ENCODE assay signal across 14 cellular contexts in genomic region chr5:38670066-38670465, GRCh38.
DNase-seq lines count a peak whose midpoint lies in the region; ATAC-seq and TF ChIP-seq lines count a peak whose summit lies in the region.
"Had no signal": no experiment of that assay in that cellular context is flagged by ENCODE, and none has a peak within 500 bp of the region (broad histone marks: within the 10 kb centered on the region; RNA-seq: fewer than 3 reads in every experiment).

No MANE protein-coding gene starts in this region.

- H3K4me3 Mint-ChIP-seq in CD8-positive, alpha-beta T cell: no peak overlapping the region
- H3K4me3 Mint-ChIP-seq: CD4-positive, alpha-beta memory T cell had no signal

- TF ChIP-seq POLR2A in prostate gland (IDR thresholded peaks at IDR 0.05): no peak
- no peak for TF ChIP-seq POLR2A in Peyer's patch (IDR thresholded peaks at IDR 0.05)

- H3K9me3 ChIP-seq in Panc1 (ENCODE audit: control insufficient read depth, insufficient read depth, low read depth, low read length) (no peaks in the 10 kb centered on the region), prostate gland (no peaks in the 10 kb centered on the region), Peyer's patch (no peaks in the 10 kb centered on the region)
- H3K9me3 ChIP-seq in CD8-positive, alpha-beta T cell (ENCODE audit: low read length): no peaks in the 10 kb centered on the region

- in situ Hi-C loops in Panc1 (cut with HindIII; ENCODE audit: low pct_unique_long_range_greater_than_20kb, low sequenced_read_pairs): no loop called here

- H3K27me3 ChIP-seq in Panc1 (ENCODE audit: control insufficient read depth, insufficient read depth, low read length) (no peaks in the 10 kb centered on the region), dorsolateral prefrontal cortex (no peaks in the 10 kb centered on the region), prostate gland (replicated peaks; ENCODE audit: insufficient read depth) (no peaks in the 10 kb centered on the region), Peyer's patch (no peaks in the 10 kb centered on the region)
- H3K27me3 ChIP-seq in CD8-positive, alpha-beta T cell (ENCODE audit: insufficient read depth, low read length): no peaks in the 10 kb centered on the region

- CTCF ChIA-PET in Panc1 (lab: Charles Lee): no interaction called here
- CTCF ChIA-PET in CD8-positive, alpha-beta T cell (lab: Charles Lee): no interaction called here

- intact Hi-C loops in Panc1 (cut with micrococcal nuclease; ENCODE audit: unreplicated experiment): no loop called here
- intact Hi-C loops in dorsolateral prefrontal cortex (cut with DNase I): loop anchor here in 1 of 2 donors (5.0 kb wide), 1 partner anchor 223 kb away; no protein-coding TSS in a partner anchor
- intact Hi-C loops in prostate gland (cut with DNase I): loop anchor here (5.0 kb wide), 1 partner anchor 137 kb away; no protein-coding TSS in a partner anchor
- intact Hi-C loops in CD8-positive, alpha-beta T cell (cut with DNase I, micrococcal nuclease): no loop called here

- no TSS peak for BruUV-seq in Panc1 (replicated peaks; lab: Mats Ljungman, UMichigan)

- 58% methylated on average over 2 of the region's 2 CpGs for WGBS in prostate gland

- H3K36me3 Mint-ChIP-seq in CD8-positive, alpha-beta T cell: no peaks in the 10 kb centered on the region
- H3K36me3 Mint-ChIP-seq: CD4-positive, alpha-beta memory T cell had no signal

- TF ChIP-seq CTCF in Panc1 (IDR thresholded peaks at IDR 0.05) (no peak), dorsolateral prefrontal cortex (IDR thresholded peaks at IDR 0.05 in 54 of 56, conservative IDR thresholded peaks at IDR 0.05 in 2 of 56; ENCODE audit: low read depth in 1 of 56, partially characterized antibody in 56 of 56) (no peak), prostate gland (IDR thresholded peaks at IDR 0.05) (no peak), Peyer's patch (IDR thresholded peaks at IDR 0.05) (no peak)
- no peak for TF ChIP-seq CTCF in CD8-positive, alpha-beta T cell (IDR thresholded peaks at IDR 0.05)

- H3K27ac ChIP-seq in Panc1 (ENCODE audit: low read length): peak overlapping the region; percentile 21; the same call in 1 of the 2 replicates
- peak overlapping the region in 31 of 59 donors; percentile 2 to 74 (median 53) for H3K27ac ChIP-seq in dorsolateral prefrontal cortex
- peak overlapping the region; percentile 49 to 52 for H3K27ac ChIP-seq in prostate gland
- H3K27ac ChIP-seq in CD8-positive, alpha-beta T cell (ENCODE audit: low read depth, low read length): no peak overlapping the region
- no peak overlapping the region for H3K27ac ChIP-seq in Peyer's patch
- H3K27ac ChIP-seq: GM23248 had no signal

- H3K27ac Mint-ChIP-seq in CD8-positive, alpha-beta T cell: no peak overlapping the region
- H3K27ac Mint-ChIP-seq: CD4-positive, alpha-beta memory T cell had no signal

- DNase-seq in Panc1 (ENCODE audit: low read depth, low spot score) (no peak), amniotic epithelial cell (ENCODE audit: low read depth) (peak; percentile 51), dorsolateral prefrontal cortex (no peak), prostate gland (ENCODE audit: low spot score) (no peak), Peyer's patch (no peak)
- no peak for DNase-seq in CD8-positive, alpha-beta T cell
- DNase-seq: CD4-positive, alpha-beta memory T cell; DMS153; DND-41; GM23248; H7; HCEC 1CT had no signal

- H3K4me1 ChIP-seq in Panc1 (ENCODE audit: control insufficient read depth, insufficient read depth, low read length) (peaks cover 24% of the 10 kb centered on the region), prostate gland (replicated peaks) (peaks cover 7% of the 10 kb centered on the region), Peyer's patch (no peaks in the 10 kb centered on the region)
- H3K4me1 ChIP-seq in CD8-positive, alpha-beta T cell (ENCODE audit: insufficient read depth, low read length): no peaks in the 10 kb centered on the region

- no peaks in the 10 kb centered on the region for H3K4me1 Mint-ChIP-seq in CD8-positive, alpha-beta T cell (ENCODE audit: low read depth)
- H3K4me1 Mint-ChIP-seq: CD4-positive, alpha-beta memory T cell had no signal

- no peaks in the 10 kb centered on the region for H3K36me3 ChIP-seq in Panc1 (ENCODE audit: control insufficient read depth, insufficient read depth, low read length)
- no peaks in the 10 kb centered on the region for H3K36me3 ChIP-seq in prostate gland
- no peaks in the 10 kb centered on the region for H3K36me3 ChIP-seq in CD8-positive, alpha-beta T cell (ENCODE audit: insufficient read depth, low read length)
- no peaks in the 10 kb centered on the region for H3K36me3 ChIP-seq in Peyer's patch

- ATAC-seq in Panc1 (no peak), GM19395 (IDR thresholded peaks at IDR 0.05; ENCODE audit: unreplicated experiment) (no peak), HG03045 (IDR thresholded peaks at IDR 0.05; ENCODE audit: unreplicated experiment) (no peak)
- ATAC-seq in CD8-positive, alpha-beta T cell: no peak

- H3K9me3 Mint-ChIP-seq in CD8-positive, alpha-beta T cell: peaks cover 2% of the 10 kb centered on the region

- H3K27me3 Mint-ChIP-seq in CD8-positive, alpha-beta T cell (ENCODE audit: low read depth): peaks cover 17% of the 10 kb centered on the region

- POLR2A ChIA-PET in Panc1 (lab: Charles Lee): no interaction called here
- POLR2A ChIA-PET in CD8-positive, alpha-beta T cell (lab: Charles Lee): no interaction called here

- H3K4me3 ChIP-seq in Panc1 (ENCODE audit: low read depth in 2 of 2, low read length in 2 of 2) (no peak overlapping the region), dorsolateral prefrontal cortex (no peak overlapping the region), prostate gland (no peak overlapping the region), Peyer's patch (no peak overlapping the region)
- no peak overlapping the region for H3K4me3 ChIP-seq in CD8-positive, alpha-beta T cell (ENCODE audit: low read depth, low read length)
- H3K4me3 ChIP-seq: GM23248 had no signal

Comparison
In these comparisons a context has a peak if more than half of its experiments do, and no peak if none do; other contexts are left out.
1. H3K27ac ChIP-seq: peak in Panc1 (single experiment), dorsolateral prefrontal cortex (31 of 59) and prostate gland (2 of 2); none in CD8-positive, alpha-beta T cell (single experiment) and Peyer's patch (0 of 4).